In the genomic region with DNA sequence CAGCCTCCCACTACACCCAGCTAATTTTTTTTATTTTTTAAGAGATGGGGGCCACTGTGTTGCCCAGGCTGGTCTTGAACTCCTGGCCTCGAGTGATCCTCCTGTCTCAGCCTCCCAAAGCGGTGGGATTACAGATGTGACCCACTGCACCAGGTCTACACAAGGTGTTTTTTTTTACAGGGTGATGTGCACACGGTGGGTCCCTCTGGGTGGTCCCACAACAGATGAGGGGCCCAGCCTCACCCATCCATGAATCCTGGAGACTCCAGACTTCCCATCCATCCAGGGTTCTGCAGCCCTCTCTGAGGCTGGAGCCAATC, we compare ENCODE assay signal across 8 cellular contexts. TPM values are rescaled to one million over a fixed set of nuclear protein-coding genes. Genes with fewer than 3 reads are reported as not detected.
DNase-seq lines count a peak whose midpoint lies in the region; ATAC-seq, FAIRE-seq and TF ChIP-seq lines count a peak whose summit lies in the region.

No MANE protein-coding gene starts in this region.

- CTCF ChIA-PET in activated naive CD4-positive, alpha-beta T cell treated with anti-CD3 and anti-CD28 coated beads for 36 hours (lab: Charles Lee) = no interaction called here

- peaks cover 25% of the 10 kb centered on the region for H3K79me2 ChIP-seq in astrocyte (ENCODE audit: insufficient read depth, low read length)

- peak overlapping the region; percentile 47 for H3K4me3 Mint-ChIP-seq in activated naive CD4-positive, alpha-beta T cell treated with anti-CD3 and anti-CD28 coated beads for 36 hours
- H3K4me3 Mint-ChIP-seq in astrocyte (ENCODE audit: unreplicated experiment) (peak overlapping the region; percentile 27), progenitor cell of endocrine pancreas (ENCODE audit: low read depth) (no peak overlapping the region)

- H4K20me1 ChIP-seq in astrocyte (ENCODE audit: insufficient read depth, low read length) = peaks cover 34% of the 10 kb centered on the region

- FAIRE-seq in astrocyte (lab: Jason Lieb, UNC) (no peak), D721Med (lab: Jason Lieb, UNC) (no peak)

- H3K27me3 Mint-ChIP-seq in activated naive CD4-positive, alpha-beta T cell treated with anti-CD3 and anti-CD28 coated beads for 36 hours (ENCODE audit: low read depth) = peaks cover 14% of the 10 kb centered on the region
- H3K27me3 Mint-ChIP-seq in astrocyte (ENCODE audit: low read depth, unreplicated experiment) (peaks cover 56% of the 10 kb centered on the region), progenitor cell of endocrine pancreas (peaks cover 60% of the 10 kb centered on the region)

- H3K36me3 Mint-ChIP-seq in activated naive CD4-positive, alpha-beta T cell treated with anti-CD3 and anti-CD28 coated beads for 36 hours (ENCODE audit: low read depth) = peaks cover 2% of the 10 kb centered on the region
- H3K36me3 Mint-ChIP-seq in astrocyte (ENCODE audit: low read depth, unreplicated experiment) (peaks cover 6% of the 10 kb centered on the region), progenitor cell of endocrine pancreas (ENCODE audit: insufficient read depth) (no peaks in the 10 kb centered on the region)

- H3K4me1 ChIP-seq in astrocyte (ENCODE audit: insufficient read depth, low read length) = peaks cover 23% of the 10 kb centered on the region
- peaks cover 0 to 10% of the 10 kb centered on the region in 2 donors for H3K4me1 ChIP-seq in lung (ENCODE audit: control insufficient read depth in 2 of 2, insufficient read depth in 2 of 2, low read length in 2 of 2)
- peaks cover 30 to 52% (median 33%) of the 10 kb centered on the region in 4 donors for H3K4me1 ChIP-seq in upper lobe of left lung

- TF ChIP-seq POLR2A in upper lobe of left lung (IDR thresholded peaks at IDR 0.05) = no peak
- no peak for TF ChIP-seq POLR2A in erythroblast (IDR thresholded peaks at IDR 0.05; ENCODE audit: low read length)

- H3K27ac ChIP-seq in astrocyte (ENCODE audit: low read depth, low read length) = peak overlapping the region; percentile 84
- peak overlapping the region; percentile 83 to 88 for H3K27ac ChIP-seq in lung (ENCODE audit: low read depth in 1 of 2, low read length in 1 of 2)
- H3K27ac ChIP-seq in upper lobe of left lung = peak overlapping the region; percentile 90 to 97 (median 97)

- peak overlapping the region; percentile 24 for H2AFZ ChIP-seq in astrocyte (ENCODE audit: low read depth, low read length)

- TF ChIP-seq CTCF in astrocyte (IDR thresholded peaks at IDR 0.05; ENCODE audit: insufficient read depth, low read depth, low read length) (no peak), lung (IDR thresholded peaks at IDR 0.05; ENCODE audit: control extremely low read depth, extremely low read depth) (no peak), upper lobe of left lung (IDR thresholded peaks at IDR 0.05) (no peak), progenitor cell of endocrine pancreas (IDR thresholded peaks at IDR 0.05; ENCODE audit: unreplicated experiment) (no peak), D721Med (IDR thresholded peaks at IDR 0.05; ENCODE audit: insufficient read depth, missing control alignments) (no peak)

- H3K27ac Mint-ChIP-seq in activated naive CD4-positive, alpha-beta T cell treated with anti-CD3 and anti-CD28 coated beads for 36 hours = no peak overlapping the region
- H3K27ac Mint-ChIP-seq in astrocyte (ENCODE audit: unreplicated experiment) = no peak overlapping the region
- no peak overlapping the region for H3K27ac Mint-ChIP-seq in progenitor cell of endocrine pancreas

- WGBS in lung, 2 donors = 56 to 61% methylated on average over 3 of the region's 3 CpGs
- 41 to 65% methylated on average over 3 of the region's 3 CpGs for WGBS in upper lobe of left lung, 2 donors

- DNase-seq in activated naive CD4-positive, alpha-beta T cell treated with anti-CD3 and anti-CD28 coated beads for 36 hours = no peak
- DNase-seq in activated naive CD4-positive, alpha-beta T cell treated with Interleukin-2 at 50 U/mL for 16 hours = no peak
- no peak for DNase-seq in astrocyte (ENCODE audit: low read depth)
- DNase-seq in lung (ENCODE audit: low spot score) = no peak
- DNase-seq in upper lobe of left lung = no peak
- DNase-seq in progenitor cell of endocrine pancreas (ENCODE audit: low spot score, unreplicated experiment) = no peak
- DNase-seq in D721Med (ENCODE audit: insufficient read length, low spot score) = no peak
- no peak for DNase-seq in erythroblast (lab: John Stamatoyannopoulos, UW)

- H3K36me3 ChIP-seq in astrocyte (ENCODE audit: insufficient read depth, low read length) (peaks cover 11% of the 10 kb centered on the region), lung (ENCODE audit: control insufficient read depth in 2 of 2, insufficient read depth in 2 of 2, low read length in 2 of 2) (peaks cover 10 to 12% of the 10 kb centered on the region in 2 donors), upper lobe of left lung (peaks cover 12 to 36% (median 19%) of the 10 kb centered on the region in 4 donors)

- intact Hi-C loops in activated naive CD4-positive, alpha-beta T cell treated with anti-CD3 and anti-CD28 coated beads for 36 hours (cut with micrococcal nuclease) = loop anchor here (1.0 kb wide), 1 partner anchor 218 kb away; the partner anchor contains the start of gene CHERP

- H3K4me2 ChIP-seq in astrocyte (ENCODE audit: low read length) = peak overlapping the region; percentile 94

- H3K27me3 ChIP-seq in astrocyte (ENCODE audit: insufficient read depth, low read length) (no peaks in the 10 kb centered on the region), lung (ENCODE audit: control insufficient read depth, insufficient read depth) (no peaks in the 10 kb centered on the region), upper lobe of left lung (no peaks in the 10 kb centered on the region)

- no peaks in the 10 kb centered on the region for H3K9me3 ChIP-seq in astrocyte (ENCODE audit: insufficient read depth, low read depth, low read length)
- H3K9me3 ChIP-seq in lung (ENCODE audit: control insufficient read depth in 2 of 2, insufficient read depth in 1 of 2, low read length in 1 of 2) = no peaks in the 10 kb centered on the region
- H3K9me3 ChIP-seq in upper lobe of left lung = no peaks in the 10 kb centered on the region

- H3K9ac ChIP-seq in astrocyte (ENCODE audit: low read length) = peak overlapping the region; percentile 90

- H3K4me3 ChIP-seq in astrocyte (ENCODE audit: insufficient read depth, low read depth, low read length) (peak overlapping the region; percentile 51), lung (no peak overlapping the region), upper lobe of left lung (peak overlapping the region in 3 of 4 donors; percentile 70 to 90 (median 82))

- H3K4me1 Mint-ChIP-seq in activated naive CD4-positive, alpha-beta T cell treated with anti-CD3 and anti-CD28 coated beads for 36 hours (ENCODE audit: low read depth) = peaks cover 44% of the 10 kb centered on the region
- H3K4me1 Mint-ChIP-seq in astrocyte (ENCODE audit: low read depth, unreplicated experiment) (no peaks in the 10 kb centered on the region), progenitor cell of endocrine pancreas (ENCODE audit: low read depth) (peaks cover 7% of the 10 kb centered on the region)

- ATAC-seq in lung (ENCODE audit: insufficient read depth, low FRiP score) = no peak
- ATAC-seq in upper lobe of left lung (ENCODE audit: low FRiP score in 2 of 2) = no peak

- no peaks in the 10 kb centered on the region for H3K9me3 Mint-ChIP-seq in activated naive CD4-positive, alpha-beta T cell treated with anti-CD3 and anti-CD28 coated beads for 36 hours
- H3K9me3 Mint-ChIP-seq in astrocyte (ENCODE audit: unreplicated experiment) = peaks cover 3% of the 10 kb centered on the region
- H3K9me3 Mint-ChIP-seq in progenitor cell of endocrine pancreas (ENCODE audit: low read depth) = no peaks in the 10 kb centered on the region

- no peak for TF ChIP-seq EP300 in upper lobe of left lung (IDR thresholded peaks at IDR 0.05)

RNA-seq across cellular contexts. Expression of gene KLF2, which starts 0.6 kb away (rescaled TPM):
- under 1 TPM; 0.22 to 0.69 TPM for total RNA-seq in activated naive CD4-positive, alpha-beta T cell treated with anti-CD3 and anti-CD28 coated beads for 36 hours
- total RNA-seq in astrocyte (1.9 and 2.0 TPM in 2 replicates), lung (100 to 1,000 TPM in 1 of 2 donors, 10 to 100 TPM in 1; 32.5 to 104 TPM), upper lobe of left lung (100 to 1,000 TPM in 2 of 6 donors, 10 to 100 TPM in 4; 26.2 to 298 (median 75.8) TPM), progenitor cell of endocrine pancreas (2.7 TPM in 2 replicates)
- polyA plus RNA-seq in lung = 100 to 1,000 TPM in 1 of 2 donors, 1 to 10 TPM in 1; 7.7 to 121 TPM
